ENCODE assay signal across 8 cellular contexts in the genomic region with DNA sequence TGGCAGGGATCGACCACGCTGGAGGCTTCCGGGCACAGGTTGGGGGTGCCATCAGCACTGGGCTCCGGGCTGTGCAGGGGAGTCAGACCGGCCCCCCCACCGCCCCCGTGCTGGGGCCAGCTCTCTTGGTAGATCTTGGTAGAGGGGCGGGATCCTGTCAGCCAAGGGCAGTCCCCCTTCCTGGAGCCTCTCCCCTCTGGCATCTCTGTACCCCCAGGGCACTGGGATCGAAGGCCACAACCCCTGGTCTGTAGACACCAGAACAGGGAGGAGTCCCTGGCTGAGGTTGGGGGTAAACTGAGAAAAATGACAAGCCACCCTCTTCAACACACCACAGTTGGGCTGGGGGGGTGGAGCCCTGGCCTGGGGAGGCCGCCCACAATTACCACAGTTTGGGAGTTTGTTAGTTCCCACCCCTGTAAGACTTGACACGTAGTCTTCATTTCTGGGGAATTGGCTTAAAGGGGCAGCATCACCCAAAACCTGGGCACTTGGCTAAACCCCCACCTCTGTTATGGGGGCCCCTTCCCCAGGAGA. TPM values are rescaled to one million over a fixed set of nuclear protein-coding genes. Genes with fewer than 3 reads are reported as not detected.
DNase-seq lines count a peak whose midpoint lies in the region; ATAC-seq and TF ChIP-seq lines count a peak whose summit lies in the region.

No MANE protein-coding gene starts in this region.

- H2BK12ac ChIP-seq in neuronal stem cell (ENCODE audit: low read length) = no peak overlapping the region

- H3K9me3 ChIP-seq in OCI-LY7 (ENCODE audit: low read length) = no peaks in the 10 kb centered on the region
- peaks cover 0 to 2% of the 10 kb centered on the region in 2 donors for H3K9me3 ChIP-seq in neuronal stem cell (replicated peaks in 1 of 2; ENCODE audit: control insufficient read depth in 2 of 2, insufficient read depth in 1 of 2, low read depth in 1 of 2, low read length in 2 of 2)

- H3K14ac ChIP-seq in neuronal stem cell (ENCODE audit: low read length) = no peak overlapping the region

- H3K27me3 ChIP-seq in neuronal stem cell (ENCODE audit: control insufficient read depth in 3 of 3, insufficient read depth in 3 of 3, low read depth in 1 of 3, low read length in 3 of 3) = peaks cover 0 to 56% (median 15%) of the 10 kb centered on the region in 3 experiments

- H2AK5ac ChIP-seq in neuronal stem cell (ENCODE audit: low read depth, low read length) = peak overlapping the region; percentile 83

- H4K20me1 ChIP-seq in OCI-LY7 (ENCODE audit: insufficient read depth, low read length) = no peaks in the 10 kb centered on the region

- CTCF ChIA-PET in OCI-LY7 (lab: Charles Lee; ENCODE audit: unreplicated experiment) = no interaction called here

- intact Hi-C loops in OCI-LY7 (cut with micrococcal nuclease; ENCODE audit: unreplicated experiment) = no loop called here

- no peaks in the 10 kb centered on the region for H3K36me3 ChIP-seq in OCI-LY7 (ENCODE audit: insufficient read depth, low read length)
- peaks cover 0 to 14% of the 10 kb centered on the region in 2 donors for H3K36me3 ChIP-seq in neuronal stem cell (replicated peaks in 1 of 2; ENCODE audit: control insufficient read depth in 2 of 2, insufficient read depth in 2 of 2, low read length in 2 of 2)

- no peaks in the 10 kb centered on the region for H3K9me2 ChIP-seq in OCI-LY7 (ENCODE audit: insufficient read depth, low read length)

- H4K8ac ChIP-seq in neuronal stem cell (ENCODE audit: low read depth, low read length) = no peak overlapping the region

- peak overlapping the region; percentile 59 for H3K18ac ChIP-seq in neuronal stem cell (ENCODE audit: low read length)

- H3K27ac ChIP-seq in OCI-LY7 (ENCODE audit: low read depth, low read length, poor library complexity, severe bottlenecking) (no peak overlapping the region), neuronal stem cell (replicated peaks; ENCODE audit: low read length) (no peak overlapping the region)

- H3K4me2 ChIP-seq in OCI-LY7 (ENCODE audit: low read length) = peak overlapping the region; percentile 98
- peak overlapping the region; percentile 97 for H3K4me2 ChIP-seq in neuronal stem cell (ENCODE audit: insufficient read depth, low read length, poor library complexity, severe bottlenecking)

- peaks cover 3% of the 10 kb centered on the region for H3K79me1 ChIP-seq in neuronal stem cell (ENCODE audit: low read depth, low read length)

- H2BK120ac ChIP-seq in neuronal stem cell (ENCODE audit: low read depth, low read length) = peak overlapping the region; percentile 9

- H3K23ac ChIP-seq in neuronal stem cell (ENCODE audit: low read depth, low read length, poor library complexity) = peak overlapping the region; percentile 80

- H4K91ac ChIP-seq in neuronal stem cell (ENCODE audit: low read depth, low read length, poor library complexity) = no peak overlapping the region

- no peak overlapping the region for H2AFZ ChIP-seq in OCI-LY7 (ENCODE audit: low read length)
- H2AFZ ChIP-seq in neuronal stem cell (ENCODE audit: low read length) = peak overlapping the region; percentile 100

- peaks cover 12% of the 10 kb centered on the region for H3K4me1 ChIP-seq in OCI-LY7 (ENCODE audit: insufficient read depth, low read length, poor library complexity, severe bottlenecking)
- H3K4me1 ChIP-seq in neuronal stem cell (ENCODE audit: control insufficient read depth in 2 of 2, insufficient read depth in 1 of 2, low read depth in 1 of 2, low read length in 2 of 2) = peaks cover 4 to 11% of the 10 kb centered on the region in 2 donors

- DNase-seq in CD1c-positive myeloid dendritic cell (ENCODE audit: extremely low spot score) = peak; percentile 27
- no peak for DNase-seq in OCI-LY7 (ENCODE audit: low spot score)
- DNase-seq in epidermal melanocyte (ENCODE audit: insufficient read length, low spot score) = peak; percentile 51
- DNase-seq in neuronal stem cell (ENCODE audit: low spot score) = no peak
- no peak for DNase-seq in SIG-M5 (lab: John Stamatoyannopoulos, UW)
- DNase-seq in activated effector memory CD4-positive, alpha-beta T cell treated with Interleukin-2 at 50 U/mL for 16 hours = no peak

- H2BK15ac ChIP-seq in neuronal stem cell (ENCODE audit: low read length) = no peak overlapping the region

- no peak for ATAC-seq in GM21360 (IDR thresholded peaks at IDR 0.05; ENCODE audit: unreplicated experiment)
- no peak for ATAC-seq in HG03039 (IDR thresholded peaks at IDR 0.05; ENCODE audit: unreplicated experiment)

- H2BK5ac ChIP-seq in neuronal stem cell (ENCODE audit: low read length) = peak overlapping the region; percentile 5

- H3K79me2 ChIP-seq in OCI-LY7 (ENCODE audit: insufficient read depth, low read depth, low read length) = no peaks in the 10 kb centered on the region

- no CpG with 5 or more reads among the region's 11 CpGs for WGBS in neuronal stem cell (ENCODE audit: extremely low coverage in 2 of 2, insufficient read length in 2 of 2, insufficient replicate concordance in 1 of 2), 2 donors

- no peak overlapping the region for H3K4ac ChIP-seq in neuronal stem cell (ENCODE audit: low read length)

- BruUV-seq in OCI-LY7 (replicated peaks; lab: Mats Ljungman, UMichigan) = no TSS peak

- POLR2A ChIA-PET in OCI-LY7 (lab: Charles Lee) = no interaction called here

- H3K4me3 ChIP-seq in OCI-LY7 (ENCODE audit: low read depth, low read length, poor library complexity, severe bottlenecking) (peak overlapping the region; percentile 90), neuronal stem cell (ENCODE audit: low read length in 2 of 2) (peak overlapping the region in 1 of 2 donors; percentile 82)

- H3K9ac ChIP-seq in neuronal stem cell (ENCODE audit: low read depth, low read length, poor library complexity) = no peak overlapping the region

- TF ChIP-seq CTCF in OCI-LY7 (conservative IDR thresholded peaks at IDR 0.05; ENCODE audit: low read length) = no peak

RNA-seq across cellular contexts. Expression of a gene that starts 0.9 kb away (rescaled TPM):
- 3.0 and 3.5 TPM in 2 replicates for total RNA-seq in OCI-LY7 (2014; rRNA removed; shearing (Covaris generic))
- 2.7 and 3.1 TPM in 2 replicates for total RNA-seq in OCI-LY7 (2022)
- polyA plus RNA-seq in neuronal stem cell (2013, experiment 1 of 2) = 0.70 TPM
- 0.76 TPM for polyA plus RNA-seq in neuronal stem cell (2013, experiment 2 of 2)

RNA-seq across cellular contexts. Expression of a gene that starts 34.3 kb away (rescaled TPM):
- 84.4 and 94.3 TPM in 2 replicates for total RNA-seq in OCI-LY7 (2014; rRNA removed; shearing (Covaris generic))
- 93.1 and 94.1 TPM in 2 replicates for total RNA-seq in OCI-LY7 (2022)
- 27.4 TPM for polyA plus RNA-seq in neuronal stem cell (2013, experiment 1 of 2)
- 27.8 TPM for polyA plus RNA-seq in neuronal stem cell (2013, experiment 2 of 2)

RNA-seq across cellular contexts. Expression of a gene that starts 50.4 kb away (rescaled TPM):
- 42.3 and 58.5 TPM in 2 replicates for total RNA-seq in OCI-LY7 (2014; rRNA removed; shearing (Covaris generic))
- 51.8 and 60.8 TPM in 2 replicates for total RNA-seq in OCI-LY7 (2022)
- polyA plus RNA-seq in neuronal stem cell (2013, experiment 1 of 2) = 28.4 TPM
- polyA plus RNA-seq in neuronal stem cell (2013, experiment 2 of 2) = 24.9 TPM

Comparison
In these comparisons a context has a peak if more than half of its experiments do, and no peak if none do; other contexts are left out.
1. DNase-seq: peak in CD1c-positive myeloid dendritic cell (single experiment) and epidermal melanocyte (single experiment); none in OCI-LY7 (single experiment), neuronal stem cell (single experiment), SIG-M5 (single experiment) and activated effector memory CD4-positive, alpha-beta T cell treated with Interleukin-2 at 50 U/mL for 16 hours (single experiment).